18 cellular contexts compared by ENCODE assay signal in genomic region chr13:111158136-111158805, GRCh38. TPM values are rescaled to one million over a fixed set of nuclear protein-coding genes. Genes with fewer than 3 reads are reported as not detected.
DNase-seq lines count a peak whose midpoint lies in the region; ATAC-seq and TF ChIP-seq lines count a peak whose summit lies in the region.
"Had no signal": no experiment of that assay in that cellular context is flagged by ENCODE, and none has a peak within 500 bp of the region (broad histone marks: within the 10 kb centered on the region; RNA-seq: fewer than 3 reads in every experiment).

No MANE protein-coding gene starts in this region.

- TF ChIP-seq CTCF in VCaP (conservative IDR thresholded peaks at IDR 0.05) (no peak), psoas muscle (IDR thresholded peaks at IDR 0.05) (no peak), stomach (IDR thresholded peaks at IDR 0.05) (no peak)

- intact Hi-C loops in psoas muscle (cut with DNase I) (no loop called here), stomach (cut with DNase I; ENCODE audit: low total_unique reads) (loop anchor here (10.0 kb wide), 1 partner anchor 67 kb away; no protein-coding TSS in a partner anchor)

- no peaks in the 10 kb centered on the region for H3K27me3 ChIP-seq in psoas muscle (ENCODE audit: insufficient read depth in 3 of 3, low read length in 2 of 3)
- no peaks in the 10 kb centered on the region for H3K27me3 ChIP-seq in stomach
- H3K27me3 ChIP-seq: body of pancreas, pancreas, transverse colon had no signal

- no peaks in the 10 kb centered on the region for H3K9me3 ChIP-seq in psoas muscle
- no peaks in the 10 kb centered on the region for H3K9me3 ChIP-seq in stomach
- H3K9me3 ChIP-seq: body of pancreas, HAP-1, pancreas, transverse colon had no signal

- TF ChIP-seq EP300 in stomach (IDR thresholded peaks at IDR 0.05), result no peak

- ATAC-seq in psoas muscle, result no peak
- ATAC-seq: body of pancreas; left cardiac atrium; stimulated activated effector memory CD8-positive, alpha-beta T cell treated with anti-CD3 and anti-CD28 coated beads, Interleukin-12 subunit alpha, Interleukin-12 subunit beta, amount 100 ng/mL, for 72 hours had no signal

- H3K36me3 ChIP-seq in psoas muscle (ENCODE audit: insufficient read depth in 1 of 2, low read depth in 1 of 2) (no peaks in the 10 kb centered on the region), stomach (peaks cover 0 to 15% (median 5%) of the 10 kb centered on the region in 4 donors)
- H3K36me3 ChIP-seq: pancreas had no signal

- DNase-seq in G401 (ENCODE audit: low spot score) (peak; percentile 87), dedifferentiated amniotic fluid mesenchymal stem cell (ENCODE audit: extremely low spot score) (peak; percentile 35), psoas muscle (no peak), KBM-7 (no peak), GOT3 (lab: John Stamatoyannopoulos, UW) (no peak), stomach (no peak)
- DNase-seq in activated CD4-positive, alpha-beta T cell treated with anti-CD3 and anti-CD28 coated beads, Interleukin-2, amount 50 U/mL, for 1 hour, result no peak
- DNase-seq: activated CD4-positive, CD25-positive, alpha-beta regulatory T cell treated with anti-CD3 and anti-CD28 coated beads, Interleukin-2, amount 50 U/mL, for 72 hours; left cardiac atrium; midbrain; NCI-H2081 treated with DMSO at 0.1 percent for 48 hours; NCI-H510A; pancreas; transverse colon had no signal

- in situ Hi-C loops in G401 (cut with HindIII; ENCODE audit: low sequenced_read_pairs) (no loop called here), KBM-7 (cut with MboI; ENCODE audit: low pct_unique_long_range_greater_than_20kb, low sequenced_read_pairs) (no loop called here)

- peak overlapping the region; percentile 99 for H3K27ac ChIP-seq in VCaP
- H3K27ac ChIP-seq in psoas muscle, result peak overlapping the region; percentile 33
- H3K27ac ChIP-seq in stomach, result no peak overlapping the region
- H3K27ac ChIP-seq: transverse colon had no signal

- TF ChIP-seq POLR2A in stomach (IDR thresholded peaks at IDR 0.05), result no peak

- H3K4me1 ChIP-seq in psoas muscle, result peaks cover 72% of the 10 kb centered on the region
- peaks cover 10 to 83% (median 51%) of the 10 kb centered on the region in 4 donors for H3K4me1 ChIP-seq in stomach

- H3K4me3 ChIP-seq in psoas muscle (no peak overlapping the region), stomach (no peak overlapping the region)
- H3K4me3 ChIP-seq: body of pancreas, HAP-1, pancreas, transverse colon had no signal

RNA-seq across cellular contexts. Expression of gene ARHGEF7, which starts 43.2 kb away (rescaled TPM):
- total RNA-seq in G401 (2014; rRNA removed; shearing (Covaris generic)), result 25.4 and 29.3 TPM in 2 replicates
- total RNA-seq in psoas muscle, result 10 to 100 TPM; 44.1 to 53.6 (median 52.7) TPM
- 10 to 100 TPM; 21.6 to 46.8 (median 22.3) TPM for polyA plus RNA-seq in psoas muscle
- total RNA-seq in stomach, result 100 to 1,000 TPM in 2 of 5 donors, 10 to 100 TPM in 3; 35.6 to 126 (median 91.9) TPM
- 10 to 100 TPM; 11.6 to 17.6 (median 11.9) TPM for polyA plus RNA-seq in stomach

Comparison
In these comparisons a context has a peak if more than half of its experiments do, and no peak if none do; other contexts are left out.
1. DNase-seq: peak in G401 (single experiment) and dedifferentiated amniotic fluid mesenchymal stem cell (single experiment); none in psoas muscle (0 of 2), KBM-7 (single experiment), GOT3 (single experiment), activated CD4-positive, alpha-beta T cell treated with anti-CD3 and anti-CD28 coated beads, Interleukin-2, amount 50 U/mL, for 1 hour (single experiment) and stomach (single experiment).
2. H3K27ac ChIP-seq: peak in VCaP (single experiment) and psoas muscle (single experiment); none in stomach (0 of 5).